Comparison of ENCODE assay signal across 24 cellular contexts in the genomic region with DNA sequence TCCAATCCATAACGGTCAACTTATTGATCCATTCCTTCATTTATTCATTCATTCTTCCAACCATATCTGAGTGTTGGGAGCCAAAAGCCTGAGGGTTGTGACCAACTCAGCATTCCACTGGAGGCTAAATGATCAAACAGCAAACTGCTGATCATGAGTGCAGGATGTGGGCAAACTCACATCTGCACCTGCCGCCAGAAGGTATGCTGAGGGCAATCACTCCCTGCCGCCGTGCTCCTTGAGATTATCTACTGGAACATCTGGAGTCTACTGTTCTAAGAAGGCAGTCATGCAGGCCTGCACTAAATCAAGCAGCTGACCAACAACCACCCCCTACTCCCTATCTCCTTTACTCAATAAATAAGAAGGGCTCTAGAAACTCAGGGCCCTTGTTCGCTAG.
"Had no signal": no experiment of that assay in that cellular context is flagged by ENCODE, and none has a peak within 500 bp of the region (broad histone marks: within the 10 kb centered on the region; RNA-seq: fewer than 3 reads in every experiment).

No MANE protein-coding gene starts in this region.

- DNase-seq: natural killer cell; occipital lobe; ovary; posterior cingulate gyrus; psoas muscle; right cardiac atrium; right lobe of liver; sigmoid colon; small intestine; stimulated activated CD4-positive, alpha-beta T cell treated with anti-CD3 and anti-CD28 coated beads, Interleukin-15, amount 100 ng/mL, for 24 hours; stimulated activated CD4-positive, alpha-beta T cell treated with anti-CD3 and anti-CD28 coated beads, Interleukin-2, amount 100 ng/mL, for 24 hours; stimulated activated CD4-positive, alpha-beta T cell treated with anti-CD3 and anti-CD28 coated beads, Interleukin-2, amount 100 ng/mL, for 48 hours; stimulated activated CD4-positive, alpha-beta T cell treated with anti-CD3 and anti-CD28 coated beads, Interleukin-4, amount 100 ng/mL, for 24 hours; stimulated activated naive B cell treated with anti-CD40 and anti-IgM and Interleukin-4, amounts not matched to agents 10 μg/mL and 1 μg/mL and 100 μg/mL, for 72 hours; stimulated activated naive CD4-positive, alpha-beta T cell treated with Interleukin-2 at 50 U/mL for 16 hours; stomach; thyroid gland; upper lobe of right lung; uterus had no signal

- H3K4me3 ChIP-seq: neural progenitor cell, ovary, psoas muscle, right lobe of liver, sigmoid colon, stomach, thoracic aorta, thyroid gland, tibial nerve, upper lobe of right lung, uterus had no signal

- H3K27ac ChIP-seq: neural progenitor cell, parathyroid adenoma, psoas muscle, right lobe of liver, sigmoid colon, stomach, thoracic aorta, thyroid gland, tibial nerve, upper lobe of right lung, uterus had no signal

- ATAC-seq: natural killer cell; psoas muscle; right cardiac atrium; right lobe of liver; stimulated activated effector memory CD8-positive, alpha-beta T cell treated with anti-CD3 and anti-CD28 coated beads, Interleukin-12 subunit alpha, Interleukin-12 subunit beta, amount 100 ng/mL, for 72 hours; stimulated activated naive B cell treated with anti-CD40 and anti-IgM and Interleukin-4, amounts not matched to agents 10 μg/mL and 1 μg/mL and 100 μg/mL, for 72 hours; upper lobe of right lung had no signal
